In genomic region chr16:81719993-81720392, GRCh38 we compare ENCODE assay signal across 16 cellular contexts. TPM values are rescaled to one million over a fixed set of nuclear protein-coding genes. Genes with fewer than 3 reads are reported as not detected.
A peak's percentile ranks its signal among the peaks of the same experiment; 100 is the strongest.
DNase-seq lines count a peak whose midpoint lies in the region; ATAC-seq and TF ChIP-seq lines count a peak whose summit lies in the region.
"Had no signal": no experiment of that assay in that cellular context is flagged by ENCODE, and none has a peak within 500 bp of the region (broad histone marks: within the 10 kb centered on the region; RNA-seq: fewer than 3 reads in every experiment).

No MANE protein-coding gene starts in this region.

- H3K4me1 ChIP-seq in SJSA1 (replicated peaks), result peaks cover 52% of the 10 kb centered on the region
- peaks cover 4% of the 10 kb centered on the region for H3K4me1 ChIP-seq in foreskin keratinocyte
- peaks cover 25% of the 10 kb centered on the region for H3K4me1 ChIP-seq in stomach smooth muscle (ENCODE audit: control insufficient read depth, insufficient read depth, low read length)

- ATAC-seq in activated CD8-positive, alpha-beta memory T cell treated with anti-CD3 and anti-CD28 coated beads, Interleukin-2, amount 10 ng/mL, durations not matched to agents 7 days and 5 days, result no peak
- no peak for ATAC-seq in foreskin keratinocyte
- ATAC-seq in GM18870 (IDR thresholded peaks at IDR 0.05; ENCODE audit: unreplicated experiment), result no peak
- ATAC-seq in GM18520 (IDR thresholded peaks at IDR 0.05; ENCODE audit: unreplicated experiment), result no peak
- ATAC-seq in GM18511 (IDR thresholded peaks at IDR 0.05; ENCODE audit: unreplicated experiment), result no peak

- CTCF ChIA-PET in activated CD8-positive, alpha-beta memory T cell treated with anti-CD3 and anti-CD28 coated beads, Interleukin-2, amount 10 ng/mL, durations not matched to agents 7 days and 5 days (lab: Charles Lee), result interaction anchor here (1.6 to 2.8 kb wide), 3 partner anchors 10 to 317 kb away, joined by 3 to 19 read pairs (median 10); no protein-coding TSS in a partner anchor

- TF ChIP-seq CTCF in foreskin keratinocyte (conservative IDR thresholded peaks at IDR 0.05), result no peak

- no peak overlapping the region for H3K9ac ChIP-seq in stomach smooth muscle (ENCODE audit: low read length in 2 of 2)

- no peak for DNase-seq in activated CD8-positive, alpha-beta memory T cell treated with anti-CD3 and anti-CD28 coated beads, Interleukin-2, amount 10 ng/mL, durations not matched to agents 7 days and 5 days
- no peak for DNase-seq in activated CD8-positive, alpha-beta memory T cell treated with anti-CD3 and anti-CD28 coated beads, Interleukin-2, amount 50 U/mL, for 48 hours
- DNase-seq in SJSA1 (ENCODE audit: low read depth in 1 of 2, low spot score in 2 of 2), result no peak
- DNase-seq in foreskin keratinocyte, result no peak
- DNase-seq: DMS79 treated with DMSO at 0.1 percent for 48 hours, GOT3, Kasumi-1, NCI-H1930, NCI-H2171 treated with DMSO at 0.1 percent for 48 hours, NCI-H774, SHP77 treated with DMSO at 0.1 percent for 48 hours had no signal

- H3K9me3 Mint-ChIP-seq in activated CD8-positive, alpha-beta memory T cell treated with anti-CD3 and anti-CD28 coated beads, Interleukin-2, amount 10 ng/mL, durations not matched to agents 7 days and 5 days (ENCODE audit: low read depth), result no peaks in the 10 kb centered on the region

- no peak overlapping the region for H3K4me3 ChIP-seq in SJSA1
- H3K4me3 ChIP-seq in stomach smooth muscle (ENCODE audit: low read length in 2 of 2), result no peak overlapping the region

- peak overlapping the region; percentile 19 for H3K27ac Mint-ChIP-seq in activated CD8-positive, alpha-beta memory T cell treated with anti-CD3 and anti-CD28 coated beads, Interleukin-2, amount 10 ng/mL, durations not matched to agents 7 days and 5 days

- peaks cover 45% of the 10 kb centered on the region for H3K4me1 Mint-ChIP-seq in activated CD8-positive, alpha-beta memory T cell treated with anti-CD3 and anti-CD28 coated beads, Interleukin-2, amount 10 ng/mL, durations not matched to agents 7 days and 5 days

- H3K36me3 ChIP-seq in SJSA1 (no peaks in the 10 kb centered on the region), stomach smooth muscle (ENCODE audit: control insufficient read depth in 2 of 2, insufficient read depth in 2 of 2, low read length in 2 of 2) (no peaks in the 10 kb centered on the region)

- H3K4me3 Mint-ChIP-seq in activated CD8-positive, alpha-beta memory T cell treated with anti-CD3 and anti-CD28 coated beads, Interleukin-2, amount 10 ng/mL, durations not matched to agents 7 days and 5 days, result no peak overlapping the region

- H3K27ac ChIP-seq in SJSA1 (peak overlapping the region; percentile 75), foreskin keratinocyte (peak overlapping the region; percentile 52), stomach smooth muscle (ENCODE audit: low read length) (peak overlapping the region; percentile 87)
- H3K27ac ChIP-seq: C4-2B had no signal

- H3K27me3 Mint-ChIP-seq in activated CD8-positive, alpha-beta memory T cell treated with anti-CD3 and anti-CD28 coated beads, Interleukin-2, amount 10 ng/mL, durations not matched to agents 7 days and 5 days, result peaks cover 2% of the 10 kb centered on the region

- no peaks in the 10 kb centered on the region for H3K27me3 ChIP-seq in SJSA1 (replicated peaks)
- no peaks in the 10 kb centered on the region for H3K27me3 ChIP-seq in foreskin keratinocyte
- no peaks in the 10 kb centered on the region for H3K27me3 ChIP-seq in stomach smooth muscle (ENCODE audit: control insufficient read depth in 1 of 2, insufficient read depth in 2 of 2, low read length in 2 of 2)

- peaks cover 7% of the 10 kb centered on the region for H3K36me3 Mint-ChIP-seq in activated CD8-positive, alpha-beta memory T cell treated with anti-CD3 and anti-CD28 coated beads, Interleukin-2, amount 10 ng/mL, durations not matched to agents 7 days and 5 days

- no peaks in the 10 kb centered on the region for H3K9me3 ChIP-seq in SJSA1 (replicated peaks)
- no peaks in the 10 kb centered on the region for H3K9me3 ChIP-seq in stomach smooth muscle (ENCODE audit: control insufficient read depth in 2 of 2, low read length in 2 of 2)

RNA-seq across cellular contexts. Expression of gene PLCG2, which starts 59.1 kb away (rescaled TPM):
- total RNA-seq in activated CD8-positive, alpha-beta memory T cell treated with anti-CD3 and anti-CD28 coated beads, Interleukin-2, amount 10 ng/mL, durations not matched to agents 7 days and 5 days, result 10 to 100 TPM; 62.5 to 80.2 TPM
- 0.03 and 0.08 TPM in 2 replicates for total RNA-seq in SJSA1 (2014; rRNA removed; shearing (Covaris generic))
- total RNA-seq in foreskin keratinocyte, result 1.8 and 2.2 TPM in 2 replicates
- polyA plus RNA-seq in foreskin keratinocyte, result 0.72 and 0.87 TPM in 2 replicates

Comparison
In these comparisons a context has a peak if more than half of its experiments do, and no peak if none do; other contexts are left out.
1. RNA of gene PLCG2, which starts 59.1 kb away (total RNA-seq): 62.5 to 80.2 TPM in activated CD8-positive, alpha-beta memory T cell treated with anti-CD3 and anti-CD28 coated beads, Interleukin-2, amount 10 ng/mL, durations not matched to agents 7 days and 5 days; 1.8 to 2.2 TPM in foreskin keratinocyte and 0.03 to 0.08 TPM in SJSA1; every median in the first group is over 10 times any median in the second.
2. Peak in every context shown above with its lines, with median percentiles within 50 percentile points of each other: H3K27ac ChIP-seq.